8 cellular contexts compared by ENCODE assay signal in genomic region chr9:86434039-86434726, GRCh38.
DNase-seq lines count a peak whose midpoint lies in the region; ATAC-seq, FAIRE-seq and TF ChIP-seq lines count a peak whose summit lies in the region.

No MANE protein-coding gene starts in this region.

- H3K4me1 Mint-ChIP-seq in stimulated activated naive B cell treated with anti-CD40 and anti-IgM and Interleukin-4, amounts not matched to agents 10 μg/mL and 1 μg/mL and 100 μg/mL, for 72 hours: no peaks in the 10 kb centered on the region
- no peaks in the 10 kb centered on the region for H3K4me1 Mint-ChIP-seq in effector memory CD8-positive, alpha-beta T cell (ENCODE audit: low read depth in 2 of 2)

- ATAC-seq in stimulated activated naive B cell treated with anti-CD40 and anti-IgM and Interleukin-4, amounts not matched to agents 10 μg/mL and 1 μg/mL and 100 μg/mL, for 72 hours (replicated peaks): peak; percentile 46 to 55
- no peak for ATAC-seq in effector memory CD8-positive, alpha-beta T cell (replicated peaks)

- H3K27ac Mint-ChIP-seq in stimulated activated naive B cell treated with anti-CD40 and anti-IgM and Interleukin-4, amounts not matched to agents 10 μg/mL and 1 μg/mL and 100 μg/mL, for 72 hours: no peak overlapping the region
- H3K27ac Mint-ChIP-seq in effector memory CD8-positive, alpha-beta T cell: no peak overlapping the region

- peak; percentile 73 for TF ChIP-seq CTCF in GM12872 (IDR thresholded peaks at IDR 0.05; ENCODE audit: insufficient read depth, low read depth, low read length)

- peaks cover 0 to 2% of the 10 kb centered on the region in 2 donors for H3K36me3 Mint-ChIP-seq in stimulated activated naive B cell treated with anti-CD40 and anti-IgM and Interleukin-4, amounts not matched to agents 10 μg/mL and 1 μg/mL and 100 μg/mL, for 72 hours
- no peaks in the 10 kb centered on the region for H3K36me3 Mint-ChIP-seq in effector memory CD8-positive, alpha-beta T cell (ENCODE audit: insufficient read depth)

- H3K27me3 Mint-ChIP-seq in stimulated activated naive B cell treated with anti-CD40 and anti-IgM and Interleukin-4, amounts not matched to agents 10 μg/mL and 1 μg/mL and 100 μg/mL, for 72 hours: peaks cover 22 to 51% of the 10 kb centered on the region in 2 donors
- H3K27me3 Mint-ChIP-seq in effector memory CD8-positive, alpha-beta T cell: peaks cover 50 to 57% of the 10 kb centered on the region in 2 donors

- no peak overlapping the region for H3K4me3 Mint-ChIP-seq in stimulated activated naive B cell treated with anti-CD40 and anti-IgM and Interleukin-4, amounts not matched to agents 10 μg/mL and 1 μg/mL and 100 μg/mL, for 72 hours
- H3K4me3 Mint-ChIP-seq in effector memory CD8-positive, alpha-beta T cell: no peak overlapping the region

- DNase-seq in NCI-H2196 (lab: John Stamatoyannopoulos, UW; ENCODE audit: unreplicated experiment) (peak; percentile 40), astrocyte of the hippocampus (ENCODE audit: low read depth, low spot score) (peak; percentile 89), iPS-NIHi7 (ENCODE audit: extremely low spot score) (peak; percentile 58), NCI-H187 treated with DMSO at 0.1 percent for 48 hours (lab: John Stamatoyannopoulos, UW) (no peak)
- DNase-seq in stimulated activated naive B cell treated with anti-CD40 and anti-IgM and Interleukin-4, amounts not matched to agents 10 μg/mL and 1 μg/mL and 100 μg/mL, for 72 hours: no peak
- DNase-seq in effector memory CD8-positive, alpha-beta T cell: no peak

- peaks cover 15 to 16% of the 10 kb centered on the region in 2 donors for H3K9me3 Mint-ChIP-seq in stimulated activated naive B cell treated with anti-CD40 and anti-IgM and Interleukin-4, amounts not matched to agents 10 μg/mL and 1 μg/mL and 100 μg/mL, for 72 hours
- peaks cover 0 to 5% of the 10 kb centered on the region in 2 donors for H3K9me3 Mint-ChIP-seq in effector memory CD8-positive, alpha-beta T cell

- peak; percentile 89 for FAIRE-seq in A204.1 (lab: Jason Lieb, UNC)

Comparison
In these comparisons a context has a peak if more than half of its experiments do, and no peak if none do; other contexts are left out.
1. DNase-seq: peak in NCI-H2196 (single experiment), astrocyte of the hippocampus (single experiment) and iPS-NIHi7 (single experiment); none in stimulated activated naive B cell treated with anti-CD40 and anti-IgM and Interleukin-4, amounts not matched to agents 10 μg/mL and 1 μg/mL and 100 μg/mL, for 72 hours (single experiment), effector memory CD8-positive, alpha-beta T cell (0 of 3) and NCI-H187 treated with DMSO at 0.1 percent for 48 hours (single experiment).